Comparison of ENCODE assay signal across 9 cellular contexts in the genomic region with DNA sequence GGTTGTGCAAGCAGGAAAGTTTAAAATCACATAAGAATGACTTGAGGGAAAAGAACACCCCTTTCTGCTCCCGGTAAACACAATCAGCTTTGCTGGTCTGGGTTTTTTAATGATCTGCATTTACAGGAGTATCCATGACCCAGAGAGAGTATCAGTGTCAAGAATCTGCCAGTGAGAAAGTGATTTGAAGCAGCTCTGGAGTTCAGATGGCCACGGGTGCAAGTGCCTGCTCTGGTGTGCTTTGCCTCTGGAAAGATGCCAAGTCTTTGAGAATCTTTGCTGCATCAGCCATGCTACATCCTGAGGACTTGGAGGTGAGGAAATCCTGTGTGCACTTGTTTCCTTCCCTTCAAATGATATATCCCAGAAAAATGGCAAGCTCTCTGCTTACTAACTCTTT. TPM values are rescaled to one million over a fixed set of nuclear protein-coding genes. Genes with fewer than 3 reads are reported as not detected.
DNase-seq lines count a peak whose midpoint lies in the region; FAIRE-seq and TF ChIP-seq lines count a peak whose summit lies in the region.
"Had no signal": no experiment of that assay in that cellular context is flagged by ENCODE, and none has a peak within 500 bp of the region (broad histone marks: within the 10 kb centered on the region; RNA-seq: fewer than 3 reads in every experiment).

No MANE protein-coding gene starts in this region.

- peak overlapping the region; percentile 30 for H3K27ac Mint-ChIP-seq in activated T-cell treated with anti-CD3 and anti-CD28 coated beads, Interleukin-2, amount 50 U/mL, for 24 hours

- WGBS in small intestine, 3 donors: 34 to 53% (median 34%) methylated on average over 2 of the region's 2 CpGs

- peak overlapping the region in 3 of 4 donors; percentile 10 to 46 (median 37) for H3K27ac ChIP-seq in Peyer's patch
- H3K27ac ChIP-seq in small intestine (ENCODE audit: low read depth in 1 of 2, low read length in 1 of 2): peak overlapping the region in 1 of 2 donors; percentile 25
- H3K27ac ChIP-seq in breast epithelium: no peak overlapping the region

- peaks cover 2% of the 10 kb centered on the region for H3K9me3 Mint-ChIP-seq in activated T-cell treated with anti-CD3 and anti-CD28 coated beads, Interleukin-2, amount 50 U/mL, for 24 hours
- H3K9me3 Mint-ChIP-seq: neural crest cell had no signal

- in situ Hi-C loops in GM13977 (cut with MboI; ENCODE audit: low pct_unique_long_range_greater_than_20kb, low sequenced_read_pairs, unreplicated experiment): no loop called here

- H3K36me3 Mint-ChIP-seq in activated T-cell treated with anti-CD3 and anti-CD28 coated beads, Interleukin-2, amount 50 U/mL, for 24 hours (ENCODE audit: low read depth): no peaks in the 10 kb centered on the region

- H3K36me3 ChIP-seq in Peyer's patch (no peaks in the 10 kb centered on the region), small intestine (ENCODE audit: control insufficient read depth in 2 of 2, insufficient read depth in 2 of 2, low read length in 2 of 2) (no peaks in the 10 kb centered on the region), breast epithelium (no peaks in the 10 kb centered on the region)

- no peak overlapping the region for H3K4me3 Mint-ChIP-seq in activated T-cell treated with anti-CD3 and anti-CD28 coated beads, Interleukin-2, amount 50 U/mL, for 24 hours
- H3K4me3 Mint-ChIP-seq: neural crest cell had no signal

- H3K4me1 Mint-ChIP-seq in activated T-cell treated with anti-CD3 and anti-CD28 coated beads, Interleukin-2, amount 50 U/mL, for 24 hours (ENCODE audit: low read depth): peaks cover 16% of the 10 kb centered on the region

- no peaks in the 10 kb centered on the region for H3K27me3 Mint-ChIP-seq in activated T-cell treated with anti-CD3 and anti-CD28 coated beads, Interleukin-2, amount 50 U/mL, for 24 hours

- H3K9me3 ChIP-seq in Peyer's patch: no peaks in the 10 kb centered on the region
- no peaks in the 10 kb centered on the region for H3K9me3 ChIP-seq in small intestine (ENCODE audit: control insufficient read depth, low read depth)
- no peaks in the 10 kb centered on the region for H3K9me3 ChIP-seq in breast epithelium

- no peaks in the 10 kb centered on the region for H3K27me3 ChIP-seq in Peyer's patch
- no peaks in the 10 kb centered on the region for H3K27me3 ChIP-seq in small intestine (ENCODE audit: control insufficient read depth in 2 of 2, insufficient read depth in 2 of 2, low read length in 2 of 2)
- no peaks in the 10 kb centered on the region for H3K27me3 ChIP-seq in breast epithelium

- no peaks in the 10 kb centered on the region for H3K4me1 ChIP-seq in Peyer's patch
- no peaks in the 10 kb centered on the region for H3K4me1 ChIP-seq in small intestine (ENCODE audit: control insufficient read depth in 2 of 2, insufficient read depth in 1 of 2, low read depth in 1 of 2, low read length in 1 of 2)
- no peaks in the 10 kb centered on the region for H3K4me1 ChIP-seq in breast epithelium

- no peak for TF ChIP-seq CTCF in Peyer's patch (IDR thresholded peaks at IDR 0.05)
- no peak for TF ChIP-seq CTCF in epithelial cell of esophagus (IDR thresholded peaks at IDR 0.05; ENCODE audit: insufficient read depth, low read depth, low read length, missing control alignments)
- no peak for TF ChIP-seq CTCF in breast epithelium (IDR thresholded peaks at IDR 0.05)
- TF ChIP-seq CTCF in GM13977 (IDR thresholded peaks at IDR 0.05; ENCODE audit: extremely low read depth, insufficient read depth, missing control alignments): no peak

- FAIRE-seq in small intestine (lab: Jason Lieb, UNC): no peak

- H3K4me3 ChIP-seq in Peyer's patch: no peak overlapping the region
- H3K4me3 ChIP-seq in epithelial cell of esophagus (ENCODE audit: low read length): no peak overlapping the region
- H3K4me3 ChIP-seq in small intestine (ENCODE audit: low read depth in 1 of 2, low read length in 2 of 2): no peak overlapping the region
- H3K4me3 ChIP-seq in breast epithelium: no peak overlapping the region

- no peak for DNase-seq in activated T-cell treated with anti-CD3 and anti-CD28 coated beads, Interleukin-2, amount 50 U/mL, for 24 hours
- no peak for DNase-seq in activated T-cell treated with anti-CD3 and anti-CD28 coated beads, Interleukin-2, amount 50 U/mL, for 1 hour
- DNase-seq in Peyer's patch: no peak
- DNase-seq in epithelial cell of esophagus (ENCODE audit: low read depth): peak; percentile 41
- peak; percentile 14 for DNase-seq in small intestine
- no peak for DNase-seq in breast epithelium (ENCODE audit: low spot score in 2 of 2)
- no peak for DNase-seq in GM13977 (ENCODE audit: low spot score)
- no peak for DNase-seq in NCI-H226

- intact Hi-C loops in breast epithelium (cut with DNase I; ENCODE audit: low total_unique reads): no loop called here

- TF ChIP-seq POLR2A in Peyer's patch (IDR thresholded peaks at IDR 0.05) (no peak), breast epithelium (IDR thresholded peaks at IDR 0.05) (no peak)

RNA-seq across cellular contexts. Expression of gene MYSM1, which starts 18.6 kb away (rescaled TPM):
- total RNA-seq in Peyer's patch (10 to 100 TPM; 40.8 to 62.3 (median 49.5) TPM), breast epithelium (10 to 100 TPM; 24.8 to 54.0 (median 52.4) TPM)
- polyA plus RNA-seq in small intestine: 1 to 10 TPM; 5.1 to 9.8 (median 7.7) TPM

Comparison
In these comparisons a context has a peak if more than half of its experiments do, and no peak if none do; other contexts are left out.
1. DNase-seq: peak in epithelial cell of esophagus (single experiment) and small intestine (single experiment); none in activated T-cell treated with anti-CD3 and anti-CD28 coated beads, Interleukin-2, amount 50 U/mL, for 24 hours (single experiment), activated T-cell treated with anti-CD3 and anti-CD28 coated beads, Interleukin-2, amount 50 U/mL, for 1 hour (single experiment), Peyer's patch (0 of 3), breast epithelium (0 of 2), GM13977 (single experiment) and NCI-H226 (single experiment).
2. H3K27ac ChIP-seq: peak in Peyer's patch (3 of 4); none in breast epithelium (0 of 2).